Comparison of ENCODE assay signal across 8 cellular contexts in the genomic region with DNA sequence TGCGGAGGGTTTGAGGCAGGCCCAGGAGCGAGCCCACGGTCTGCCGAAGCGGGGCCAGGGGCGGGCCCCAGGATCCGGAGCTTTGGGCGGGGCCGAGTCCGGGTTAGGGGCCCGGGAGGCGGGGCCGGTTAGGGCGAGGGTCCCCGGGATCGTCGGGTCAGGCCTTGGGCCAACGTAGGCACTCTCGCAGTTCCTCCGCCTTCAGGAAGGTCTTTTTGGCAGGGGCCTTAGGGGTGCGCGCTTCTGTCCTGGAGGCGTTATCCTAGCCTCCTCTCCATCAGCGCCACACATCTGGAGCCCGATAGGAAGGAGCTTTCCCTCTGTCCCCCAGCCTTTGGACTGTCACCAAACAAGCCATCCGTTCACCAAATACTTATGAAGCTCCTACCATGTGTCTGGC.
DNase-seq lines count a peak whose midpoint lies in the region; TF ChIP-seq lines count a peak whose summit lies in the region.
"Not testable (repeated sequence)": the region's sequence is repeated elsewhere in the genome, so short reads cannot be mapped to it uniquely, and the experiment has no call there.

No MANE protein-coding gene starts in this region.

- H3K27ac Mint-ChIP-seq in CD14-positive monocyte (peak overlapping the region in 2 of 7 donors; percentile 80 to 100), neural crest cell (ENCODE audit: unreplicated experiment) (peak overlapping the region; percentile 50)
- not testable (repeated sequence) for H3K27ac Mint-ChIP-seq in activated naive CD4-positive, alpha-beta T cell treated with anti-CD3 and anti-CD28 coated beads for 36 hours

- not testable (repeated sequence) for H3K36me3 Mint-ChIP-seq in CD14-positive monocyte; activated naive CD4-positive, alpha-beta T cell treated with anti-CD3 and anti-CD28 coated beads for 36 hours (ENCODE audit: low read depth); neural crest cell (ENCODE audit: low read depth)

- DNase-seq in CD14-positive monocyte (ENCODE audit: low spot score); PC-9: not testable (repeated sequence)
- DNase-seq in activated naive CD4-positive, alpha-beta T cell treated with anti-CD3 and anti-CD28 coated beads for 36 hours: peak; percentile 28
- DNase-seq in iPS-NIHi7 (ENCODE audit: extremely low spot score): peak; percentile 14
- peak; percentile 60 for DNase-seq in neural crest cell (ENCODE audit: low read depth, low spot score)

- not testable (repeated sequence) for H3K4me1 ChIP-seq in HUES6 (ENCODE audit: control insufficient read depth, insufficient read depth, low read length); endocrine pancreas (ENCODE audit: control insufficient read depth, insufficient read depth, low read length); stomach smooth muscle (ENCODE audit: control insufficient read depth, insufficient read depth, low read length)
- peaks cover 34% of the 10 kb centered on the region for H3K4me1 ChIP-seq in PC-9 (replicated peaks; ENCODE audit: insufficient read depth)

- H3K4me1 Mint-ChIP-seq in CD14-positive monocyte (peaks cover 14% of the 10 kb centered on the region), neural crest cell (peaks cover 20% of the 10 kb centered on the region)
- peaks cover 25% of the 10 kb centered on the region for H3K4me1 Mint-ChIP-seq in activated naive CD4-positive, alpha-beta T cell treated with anti-CD3 and anti-CD28 coated beads for 36 hours (ENCODE audit: low read depth)

- not testable (repeated sequence) for H4K20me1 ChIP-seq in PC-9 (ENCODE audit: insufficient read depth)

- H3K27me3 ChIP-seq in HUES6 (ENCODE audit: control insufficient read depth, insufficient read depth, low read length); PC-9 (ENCODE audit: insufficient read depth, low read depth); endocrine pancreas (ENCODE audit: control insufficient read depth, insufficient read depth, low read length); stomach smooth muscle (ENCODE audit: control insufficient read depth in 1 of 2, insufficient read depth in 2 of 2, low read length in 2 of 2): not testable (repeated sequence)

- not testable (repeated sequence) for H3K9me3 Mint-ChIP-seq in CD14-positive monocyte; activated naive CD4-positive, alpha-beta T cell treated with anti-CD3 and anti-CD28 coated beads for 36 hours; neural crest cell

- H3K9me3 ChIP-seq in HUES6 (ENCODE audit: control insufficient read depth, insufficient read depth, low read depth, low read length); PC-9 (ENCODE audit: insufficient read depth, low read depth); endocrine pancreas (ENCODE audit: control insufficient read depth, low read length); stomach smooth muscle (ENCODE audit: control insufficient read depth in 2 of 2, low read length in 2 of 2): not testable (repeated sequence)

- not testable (repeated sequence) for H3K36me3 ChIP-seq in HUES6 (ENCODE audit: control insufficient read depth, insufficient read depth, low read length); PC-9 (ENCODE audit: low read depth); endocrine pancreas (ENCODE audit: control insufficient read depth, insufficient read depth, low read length); stomach smooth muscle (ENCODE audit: control insufficient read depth in 2 of 2, insufficient read depth in 2 of 2, low read length in 2 of 2)

- H2AFZ ChIP-seq in PC-9: not testable (repeated sequence)

- H3F3A ChIP-seq in PC-9 (ENCODE audit: insufficient read depth, low read depth): peaks cover 16% of the 10 kb centered on the region; the same call in 1 of the 2 replicates

- CTCF ChIA-PET in PC-9 (lab: Charles Lee); activated naive CD4-positive, alpha-beta T cell treated with anti-CD3 and anti-CD28 coated beads for 36 hours (lab: Charles Lee): not testable (repeated sequence)

- BruUV-seq in PC-9 (replicated peaks; lab: Mats Ljungman, UMichigan): TSS peak; percentile 35

- not testable (repeated sequence) for TF ChIP-seq CTCF in CD14-positive monocyte (IDR thresholded peaks at IDR 0.05); PC-9 (conservative IDR thresholded peaks at IDR 0.05); neural crest cell (conservative IDR thresholded peaks at IDR 0.05)

- H3K4me3 Mint-ChIP-seq in CD14-positive monocyte (peak overlapping the region; percentile 81 to 84), neural crest cell (peak overlapping the region; percentile 98)
- peak overlapping the region; percentile 91 for H3K4me3 Mint-ChIP-seq in activated naive CD4-positive, alpha-beta T cell treated with anti-CD3 and anti-CD28 coated beads for 36 hours

- intact Hi-C loops in CD14-positive monocyte (cut with micrococcal nuclease): loop anchor here in 1 of 2 donors (5.0 kb wide), 1 partner anchor 174 kb away; no protein-coding TSS in a partner anchor
- intact Hi-C loops in PC-9 (cut with micrococcal nuclease; ENCODE audit: unreplicated experiment): not testable (repeated sequence)
- intact Hi-C loops in activated naive CD4-positive, alpha-beta T cell treated with anti-CD3 and anti-CD28 coated beads for 36 hours (cut with micrococcal nuclease): loop anchor here (10.0 kb wide), 2 partner anchors 401 to 1131 kb away; a partner anchor contains a TSS

- not testable (repeated sequence) for H3K9me2 ChIP-seq in PC-9 (ENCODE audit: insufficient read depth)

- POLR2A ChIA-PET in PC-9 (lab: Charles Lee; ENCODE audit: unreplicated experiment): interaction anchor here (0.6 to 0.7 kb wide), 3 partner anchors 177 to 363 kb away, joined by 4 to 6 read pairs (median 4); a partner anchor contains a TSS

- H3K27me3 Mint-ChIP-seq in CD14-positive monocyte (ENCODE audit: low read depth in 3 of 3) (peaks cover 20 to 31% (median 28%) of the 10 kb centered on the region in 3 donors), neural crest cell (ENCODE audit: low read depth) (peaks cover 12% of the 10 kb centered on the region)
- not testable (repeated sequence) for H3K27me3 Mint-ChIP-seq in activated naive CD4-positive, alpha-beta T cell treated with anti-CD3 and anti-CD28 coated beads for 36 hours (ENCODE audit: low read depth)

- H3K27ac ChIP-seq in HUES6 (ENCODE audit: low read depth, low read length); PC-9: not testable (repeated sequence)
- H3K27ac ChIP-seq in stomach smooth muscle (ENCODE audit: low read length): peak overlapping the region; percentile 58

- peak overlapping the region; percentile 66 for H3K4me3 ChIP-seq in HUES6 (ENCODE audit: low read depth, low read length)
- peak overlapping the region; percentile 54 for H3K4me3 ChIP-seq in PC-9
- not testable (repeated sequence) for H3K4me3 ChIP-seq in endocrine pancreas (ENCODE audit: control insufficient read depth, insufficient read depth, low read length)
- peak overlapping the region; percentile 53 to 67 for H3K4me3 ChIP-seq in stomach smooth muscle (ENCODE audit: low read length in 2 of 2)

- H3K79me2 ChIP-seq in PC-9 (ENCODE audit: low read depth): not testable (repeated sequence)

- peak overlapping the region; percentile 69 for H3K4me2 ChIP-seq in PC-9

- H3K9ac ChIP-seq in HUES6 (ENCODE audit: low read length): peak overlapping the region; percentile 3
- H3K9ac ChIP-seq in endocrine pancreas (ENCODE audit: control insufficient read depth, insufficient read depth, low read length): peak overlapping the region; percentile 66
- peak overlapping the region; percentile 51 to 53 for H3K9ac ChIP-seq in stomach smooth muscle (ENCODE audit: low read length in 2 of 2)

Comparison
In these comparisons a context has a peak if more than half of its experiments do, and no peak if none do; other contexts are left out.
1. H3K9ac ChIP-seq: peak in every context shown above with its lines; median percentile 66 in endocrine pancreas; 52 in stomach smooth muscle; 3 in HUES6.